Comparison of ENCODE assay signal across 8 cellular contexts in genomic region chr5:50966986-50967385, GRCh38.
DNase-seq lines count a peak whose midpoint lies in the region; ATAC-seq and TF ChIP-seq lines count a peak whose summit lies in the region.

No MANE protein-coding gene starts in this region.

- no peak for DNase-seq in T-helper 2 cell treated with Interferon-gamma antibody and Interleukin-4, amounts not matched to agents 5 μg/mL and 100 μg/mL, for 36 hours (ENCODE audit: low spot score)
- no peak for DNase-seq in T-helper 2 cell
- no peak for DNase-seq in epidermal melanocyte (ENCODE audit: insufficient read length, low spot score)
- no peak for DNase-seq in SJCRH30

- no peak overlapping the region for H3K27ac Mint-ChIP-seq in T-helper 2 cell treated with Interferon-gamma antibody and Interleukin-4, amounts not matched to agents 5 μg/mL and 100 μg/mL, for 36 hours

- ATAC-seq in SK-N-SH treated with all-trans-retinoic acid at 6 μM for 48 hours (no peak), esophagus mucosa (no peak)

- peak overlapping the region in 3 of 21 experiments; percentile 26 to 43 (median 27) for H3K27ac ChIP-seq in skin epidermis
- H3K27ac ChIP-seq in SJCRH30, result no peak overlapping the region

- H3K4me3 ChIP-seq in iPS-18c (ENCODE audit: insufficient read depth, low read depth, low read length) (peak overlapping the region; percentile 6; the same call in 1 of the 2 replicates), skin epidermis (peak overlapping the region in 6 of 7 experiments; percentile 25 to 46 (median 34)), SJCRH30 (no peak overlapping the region)

- peaks cover 85% of the 10 kb centered on the region for H3K27me3 Mint-ChIP-seq in T-helper 2 cell treated with Interferon-gamma antibody and Interleukin-4, amounts not matched to agents 5 μg/mL and 100 μg/mL, for 36 hours (ENCODE audit: low read depth)

- no peaks in the 10 kb centered on the region; the same call in none of the 2 replicates for H3K27me3 ChIP-seq in SJCRH30

- H3K9me3 ChIP-seq in iPS-18c (ENCODE audit: control insufficient read depth, insufficient read depth, low read length) (no peaks in the 10 kb centered on the region), SJCRH30 (replicated peaks) (no peaks in the 10 kb centered on the region)

- no peaks in the 10 kb centered on the region for H3K4me1 ChIP-seq in SJCRH30

- peaks cover 3% of the 10 kb centered on the region for H3K36me3 Mint-ChIP-seq in T-helper 2 cell treated with Interferon-gamma antibody and Interleukin-4, amounts not matched to agents 5 μg/mL and 100 μg/mL, for 36 hours (ENCODE audit: low read depth)

- peak overlapping the region; percentile 87 for H3K4me3 Mint-ChIP-seq in T-helper 2 cell treated with Interferon-gamma antibody and Interleukin-4, amounts not matched to agents 5 μg/mL and 100 μg/mL, for 36 hours

- no peaks in the 10 kb centered on the region for H3K9me3 Mint-ChIP-seq in T-helper 2 cell treated with Interferon-gamma antibody and Interleukin-4, amounts not matched to agents 5 μg/mL and 100 μg/mL, for 36 hours

- peaks cover 36% of the 10 kb centered on the region for H3K4me1 Mint-ChIP-seq in T-helper 2 cell treated with Interferon-gamma antibody and Interleukin-4, amounts not matched to agents 5 μg/mL and 100 μg/mL, for 36 hours (ENCODE audit: low read depth)

- H3K36me3 ChIP-seq in SJCRH30, result no peaks in the 10 kb centered on the region

TF ChIP-seq in SK-N-SH treated with all-trans-retinoic acid at 6 μM for 48 hours, 23 proteins besides CTCF, POLR2A, EP300 and RAD21:
- TF ChIP-seq ISL1 (CRISPR knock-in tag; IDR thresholded peaks at IDR 0.05), result 0 out of 2 replicates have a peak, but pooled peaks have one; percentile 10
- TF ChIP-seq PPARA (CRISPR knock-in tag; IDR thresholded peaks at IDR 0.05; ENCODE audit: borderline replicate concordance), result no peak
